ENCODE assay signal across 12 cellular contexts in the genomic region with DNA sequence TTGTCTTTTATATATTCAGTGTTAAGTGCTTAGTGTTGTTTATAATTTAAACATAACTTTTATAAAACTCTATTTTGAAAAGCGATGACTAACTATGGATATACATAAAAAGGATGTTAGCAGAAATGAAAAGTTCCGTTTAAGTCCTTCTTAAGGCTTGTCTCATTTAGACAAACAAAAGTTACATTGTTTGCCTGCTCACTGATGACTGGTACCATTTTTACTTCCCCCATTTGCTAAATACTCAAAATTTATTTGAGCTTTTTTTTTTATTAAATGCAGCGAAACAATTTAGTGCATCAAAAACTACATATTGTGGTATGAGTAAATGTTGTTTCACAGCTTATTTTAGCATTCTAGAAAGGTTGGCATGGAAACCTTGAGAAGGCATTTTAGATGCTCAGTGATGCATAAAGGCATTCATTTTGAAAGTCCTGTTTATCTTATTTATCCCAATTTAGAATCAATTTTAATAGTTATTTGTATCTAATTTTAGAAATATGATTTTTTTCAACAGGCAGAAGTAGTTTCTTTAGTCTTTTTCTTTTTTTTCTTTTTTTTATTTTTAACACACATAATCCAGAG.
A peak's percentile ranks its signal among the peaks of the same experiment; 100 is the strongest.
DNase-seq lines count a peak whose midpoint lies in the region; ATAC-seq, FAIRE-seq and TF ChIP-seq lines count a peak whose summit lies in the region.
"Had no signal": no experiment of that assay in that cellular context is flagged by ENCODE, and none has a peak within 500 bp of the region (broad histone marks: within the 10 kb centered on the region; RNA-seq: fewer than 3 reads in every experiment).

No MANE protein-coding gene starts in this region.

- H2AFZ ChIP-seq in HepG2 (ENCODE audit: low read length): no peak overlapping the region

- H3K4me3 ChIP-seq in astrocyte of the spinal cord (ENCODE audit: low read depth, low read length) (no peak overlapping the region), HepG2 (replicated peaks in 1 of 3; ENCODE audit: insufficient read depth in 1 of 3, low read depth in 2 of 3, low read length in 3 of 3) (no peak overlapping the region)
- H3K4me3 ChIP-seq: sigmoid colon had no signal

- H3K9me3 ChIP-seq in HepG2 (ENCODE audit: low read length): no peaks in the 10 kb centered on the region
- H3K9me3 ChIP-seq: sigmoid colon had no signal

- no peak for FAIRE-seq in HepG2 (lab: Jason Lieb, UNC)
- FAIRE-seq: H54, keratinocyte had no signal

- no TSS peak for BruUV-seq in HepG2 (replicated peaks; lab: Mats Ljungman, UMichigan)

- H3K4me2 ChIP-seq in HepG2 (ENCODE audit: low read depth, low read length): no peak overlapping the region

- H3K79me2 ChIP-seq in HepG2 (ENCODE audit: insufficient read depth, low read length): no peaks in the 10 kb centered on the region

- no peak for TF ChIP-seq CTCF in astrocyte of the spinal cord (IDR thresholded peaks at IDR 0.05; ENCODE audit: low read depth, low read length)
- TF ChIP-seq CTCF in HepG2 (CRISPR knock-in tag; IDR thresholded peaks at IDR 0.05): no peak
- no peak for TF ChIP-seq CTCF in GM13976 (IDR thresholded peaks at IDR 0.05; ENCODE audit: borderline replicate concordance, control extremely low read depth, extremely low read depth, insufficient read depth, missing control alignments)

- no peak overlapping the region for H3K9ac ChIP-seq in HepG2 (ENCODE audit: insufficient read depth, low read depth, low read length)

- DNase-seq in DMS79 (lab: John Stamatoyannopoulos, UW) (peak; percentile 15), astrocyte of the spinal cord (ENCODE audit: low read depth, low spot score) (peak; percentile 50), HepG2 (ENCODE audit: low spot score) (no peak), GM13976 (ENCODE audit: low spot score) (no peak)
- no peak for DNase-seq in effector CD8-positive, alpha-beta T cell (lab: John Stamatoyannopoulos, UW)
- DNase-seq: CD4-positive, alpha-beta memory T cell; sigmoid colon had no signal

- H3K36me3 ChIP-seq in HepG2 (replicated peaks in 1 of 2; ENCODE audit: control insufficient read depth in 1 of 2, insufficient read depth in 2 of 2, low read length in 2 of 2): no peaks in the 10 kb centered on the region
- H3K36me3 ChIP-seq: sigmoid colon had no signal

- no peaks in the 10 kb centered on the region for H4K20me1 ChIP-seq in HepG2 (ENCODE audit: insufficient read depth, low read length)

- TF ChIP-seq POLR2A in HepG2 (IDR thresholded peaks at IDR 0.05; ENCODE audit: insufficient read depth in 1 of 2, low read depth in 2 of 2, low read length in 2 of 2): no peak

- no peak overlapping the region for H3K27ac ChIP-seq in HepG2 (ENCODE audit: extremely low read length, insufficient read depth, low read length)
- H3K27ac ChIP-seq: sigmoid colon had no signal

- ATAC-seq in GM19395 (IDR thresholded peaks at IDR 0.05; ENCODE audit: unreplicated experiment) (peak; percentile 64), HG03103 (IDR thresholded peaks at IDR 0.05; ENCODE audit: low read depth, unreplicated experiment) (peak; percentile 41), HepG2 (no peak), GM21515 (IDR thresholded peaks at IDR 0.05; ENCODE audit: unreplicated experiment) (no peak)

- TF ChIP-seq EP300 in HepG2 (IDR thresholded peaks at IDR 0.05; ENCODE audit: low read depth in 2 of 2, low read length in 2 of 2): no peak
- TF ChIP-seq EP300 in HepG2 (CRISPR knock-in tag; IDR thresholded peaks at IDR 0.05; ENCODE audit: borderline replicate concordance): no peak

- no peaks in the 10 kb centered on the region for H3K4me1 ChIP-seq in HepG2 (ENCODE audit: insufficient read depth, low read length)

- CTCF ChIA-PET in HepG2 (lab: Yijun Ruan, JAX; ENCODE audit: low intra/inter-chr PET ratio, low total read pairs): no interaction called here

- no peak for TF ChIP-seq RAD21 in HepG2 (CRISPR knock-in tag; IDR thresholded peaks at IDR 0.05)

- H3K27me3 ChIP-seq in HepG2 (ENCODE audit: control insufficient read depth in 1 of 2, insufficient read depth in 2 of 2, low read length in 2 of 2): no peaks in the 10 kb centered on the region
- H3K27me3 ChIP-seq: sigmoid colon had no signal

- in situ Hi-C loops in astrocyte of the spinal cord (cut with HindIII; ENCODE audit: low sequenced_read_pairs): no loop called here
- in situ Hi-C loops in HepG2 (cut with HindIII; ENCODE audit: extremely low pct_ligation_motif_present, low pct_unique_long_range_greater_than_20kb): no loop called here
- in situ Hi-C loops in GM13976 (cut with MboI; ENCODE audit: low sequenced_read_pairs, unreplicated experiment): no loop called here

- intact Hi-C loops in HepG2 (cut with micrococcal nuclease; ENCODE audit: unreplicated experiment): no loop called here

- POLR2A ChIA-PET in HepG2 (lab: Yijun Ruan, JAX): no interaction called here

- WGBS in HepG2 (ENCODE audit: low lambda C conversion rate): under 1% methylated on average over 3 of the region's 3 CpGs

TF ChIP-seq in HepG2, 621 proteins besides CTCF, POLR2A, EP300 and RAD21:
- TF ChIP-seq, protein P1, sequence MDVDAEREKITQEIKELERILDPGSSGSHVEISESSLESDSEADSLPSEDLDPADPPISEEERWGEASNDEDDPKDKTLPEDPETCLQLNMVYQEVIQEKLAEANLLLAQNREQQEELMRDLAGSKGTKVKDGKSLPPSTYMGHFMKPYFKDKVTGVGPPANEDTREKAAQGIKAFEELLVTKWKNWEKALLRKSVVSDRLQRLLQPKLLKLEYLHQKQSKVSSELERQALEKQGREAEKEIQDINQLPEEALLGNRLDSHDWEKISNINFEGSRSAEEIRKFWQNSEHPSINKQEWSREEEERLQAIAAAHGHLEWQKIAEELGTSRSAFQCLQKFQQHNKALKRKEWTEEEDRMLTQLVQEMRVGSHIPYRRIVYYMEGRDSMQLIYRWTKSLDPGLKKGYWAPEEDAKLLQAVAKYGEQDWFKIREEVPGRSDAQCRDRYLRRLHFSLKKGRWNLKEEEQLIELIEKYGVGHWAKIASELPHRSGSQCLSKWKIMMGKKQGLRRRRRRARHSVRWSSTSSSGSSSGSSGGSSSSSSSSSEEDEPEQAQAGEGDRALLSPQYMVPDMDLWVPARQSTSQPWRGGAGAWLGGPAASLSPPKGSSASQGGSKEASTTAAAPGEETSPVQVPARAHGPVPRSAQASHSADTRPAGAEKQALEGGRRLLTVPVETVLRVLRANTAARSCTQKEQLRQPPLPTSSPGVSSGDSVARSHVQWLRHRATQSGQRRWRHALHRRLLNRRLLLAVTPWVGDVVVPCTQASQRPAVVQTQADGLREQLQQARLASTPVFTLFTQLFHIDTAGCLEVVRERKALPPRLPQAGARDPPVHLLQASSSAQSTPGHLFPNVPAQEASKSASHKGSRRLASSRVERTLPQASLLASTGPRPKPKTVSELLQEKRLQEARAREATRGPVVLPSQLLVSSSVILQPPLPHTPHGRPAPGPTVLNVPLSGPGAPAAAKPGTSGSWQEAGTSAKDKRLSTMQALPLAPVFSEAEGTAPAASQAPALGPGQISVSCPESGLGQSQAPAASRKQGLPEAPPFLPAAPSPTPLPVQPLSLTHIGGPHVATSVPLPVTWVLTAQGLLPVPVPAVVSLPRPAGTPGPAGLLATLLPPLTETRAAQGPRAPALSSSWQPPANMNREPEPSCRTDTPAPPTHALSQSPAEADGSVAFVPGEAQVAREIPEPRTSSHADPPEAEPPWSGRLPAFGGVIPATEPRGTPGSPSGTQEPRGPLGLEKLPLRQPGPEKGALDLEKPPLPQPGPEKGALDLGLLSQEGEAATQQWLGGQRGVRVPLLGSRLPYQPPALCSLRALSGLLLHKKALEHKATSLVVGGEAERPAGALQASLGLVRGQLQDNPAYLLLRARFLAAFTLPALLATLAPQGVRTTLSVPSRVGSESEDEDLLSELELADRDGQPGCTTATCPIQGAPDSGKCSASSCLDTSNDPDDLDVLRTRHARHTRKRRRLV (CRISPR knock-in tag; IDR thresholded peaks at IDR 0.05): no peak
- TF ChIP-seq ZNF335 (CRISPR knock-in tag; IDR thresholded peaks at IDR 0.05): no peak
- TF ChIP-seq, protein P2, sequence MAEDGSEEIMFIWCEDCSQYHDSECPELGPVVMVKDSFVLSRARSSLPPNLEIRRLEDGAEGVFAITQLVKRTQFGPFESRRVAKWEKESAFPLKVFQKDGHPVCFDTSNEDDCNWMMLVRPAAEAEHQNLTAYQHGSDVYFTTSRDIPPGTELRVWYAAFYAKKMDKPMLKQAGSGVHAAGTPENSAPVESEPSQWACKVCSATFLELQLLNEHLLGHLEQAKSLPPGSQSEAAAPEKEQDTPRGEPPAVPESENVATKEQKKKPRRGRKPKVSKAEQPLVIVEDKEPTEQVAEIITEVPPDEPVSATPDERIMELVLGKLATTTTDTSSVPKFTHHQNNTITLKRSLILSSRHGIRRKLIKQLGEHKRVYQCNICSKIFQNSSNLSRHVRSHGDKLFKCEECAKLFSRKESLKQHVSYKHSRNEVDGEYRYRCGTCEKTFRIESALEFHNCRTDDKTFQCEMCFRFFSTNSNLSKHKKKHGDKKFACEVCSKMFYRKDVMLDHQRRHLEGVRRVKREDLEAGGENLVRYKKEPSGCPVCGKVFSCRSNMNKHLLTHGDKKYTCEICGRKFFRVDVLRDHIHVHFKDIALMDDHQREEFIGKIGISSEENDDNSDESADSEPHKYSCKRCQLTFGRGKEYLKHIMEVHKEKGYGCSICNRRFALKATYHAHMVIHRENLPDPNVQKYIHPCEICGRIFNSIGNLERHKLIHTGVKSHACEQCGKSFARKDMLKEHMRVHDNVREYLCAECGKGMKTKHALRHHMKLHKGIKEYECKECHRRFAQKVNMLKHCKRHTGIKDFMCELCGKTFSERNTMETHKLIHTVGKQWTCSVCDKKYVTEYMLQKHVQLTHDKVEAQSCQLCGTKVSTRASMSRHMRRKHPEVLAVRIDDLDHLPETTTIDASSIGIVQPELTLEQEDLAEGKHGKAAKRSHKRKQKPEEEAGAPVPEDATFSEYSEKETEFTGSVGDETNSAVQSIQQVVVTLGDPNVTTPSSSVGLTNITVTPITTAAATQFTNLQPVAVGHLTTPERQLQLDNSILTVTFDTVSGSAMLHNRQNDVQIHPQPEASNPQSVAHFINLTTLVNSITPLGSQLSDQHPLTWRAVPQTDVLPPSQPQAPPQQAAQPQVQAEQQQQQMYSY (CRISPR knock-in tag; IDR thresholded peaks at IDR 0.05): no peak

Comparison
In these comparisons a context has a peak if more than half of its experiments do, and no peak if none do; other contexts are left out.
1. DNase-seq: peak in DMS79 (single experiment) and astrocyte of the spinal cord (single experiment); none in HepG2 (single experiment), effector CD8-positive, alpha-beta T cell (single experiment) and GM13976 (single experiment).
2. ATAC-seq: peak in GM19395 (single experiment) and HG03103 (single experiment); none in HepG2 (single experiment) and GM21515 (single experiment).